ENCODE assay signal across 33 cellular contexts in the genomic region with DNA sequence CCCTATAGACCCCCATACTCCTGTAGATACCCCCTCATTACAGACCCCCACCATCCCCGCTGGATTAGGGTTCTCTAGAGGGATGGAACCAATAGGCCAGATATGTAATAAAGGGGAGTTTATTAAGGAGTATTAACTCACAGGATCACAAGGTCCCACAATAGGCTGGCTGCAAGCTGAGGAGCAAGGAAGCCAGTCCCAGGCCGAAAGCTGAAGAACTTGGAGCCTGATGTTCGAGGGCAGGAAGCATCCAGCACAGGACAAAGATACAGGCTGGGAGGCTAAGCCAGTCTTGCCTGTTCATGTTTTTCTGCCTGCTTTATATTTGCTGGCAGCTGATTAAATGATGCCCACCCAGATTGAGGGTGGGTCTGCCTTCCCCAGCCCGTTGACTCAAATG.
"Had no signal": no experiment of that assay in that cellular context is flagged by ENCODE, and none has a peak within 500 bp of the region (broad histone marks: within the 10 kb centered on the region; RNA-seq: fewer than 3 reads in every experiment).

No MANE protein-coding gene starts in this region.

- H3K36me3 Mint-ChIP-seq: activated naive CD8-positive, alpha-beta T cell treated with anti-CD3 and anti-CD28 coated beads, Interleukin-2, amount 10 ng/mL, durations not matched to agents 7 days and 5 days had no signal

- H3K4me1 Mint-ChIP-seq: activated CD4-positive, alpha-beta memory T cell treated with anti-CD3 and anti-CD28 coated beads, Interleukin-2, amount 10 ng/mL, durations not matched to agents 7 days and 5 days; activated naive CD8-positive, alpha-beta T cell treated with anti-CD3 and anti-CD28 coated beads, Interleukin-2, amount 10 ng/mL, durations not matched to agents 7 days and 5 days; activated T-helper 17 cell treated with anti-CD3 and anti-CD28 coated beads, Interleukin-2, amount 50 U/mL, for 72 hours had no signal

- ATAC-seq: activated T-cell treated with anti-CD3 and anti-CD28 coated beads, Interleukin-2, amount 50 U/mL, for 72 hours; activated T-helper 17 cell treated with anti-CD3 and anti-CD28 coated beads, Interleukin-2, amount 50 U/mL, for 72 hours; body of pancreas; Right ventricle myocardium inferior had no signal

- H3K27me3 Mint-ChIP-seq: activated CD4-positive, alpha-beta memory T cell treated with anti-CD3 and anti-CD28 coated beads, Interleukin-2, amount 10 ng/mL, durations not matched to agents 7 days and 5 days; activated naive CD8-positive, alpha-beta T cell treated with anti-CD3 and anti-CD28 coated beads, Interleukin-2, amount 10 ng/mL, durations not matched to agents 7 days and 5 days had no signal

- H3K27ac Mint-ChIP-seq: activated CD4-positive, alpha-beta memory T cell treated with anti-CD3 and anti-CD28 coated beads, Interleukin-2, amount 10 ng/mL, durations not matched to agents 7 days and 5 days; activated naive CD8-positive, alpha-beta T cell treated with anti-CD3 and anti-CD28 coated beads, Interleukin-2, amount 10 ng/mL, durations not matched to agents 7 days and 5 days; activated T-cell treated with anti-CD3 and anti-CD28 coated beads, Interleukin-2, amount 50 U/mL, for 72 hours; activated T-helper 17 cell treated with anti-CD3 and anti-CD28 coated beads, Interleukin-2, amount 50 U/mL, for 72 hours had no signal

- H3K9me3 Mint-ChIP-seq: activated T-helper 17 cell treated with anti-CD3 and anti-CD28 coated beads, Interleukin-2, amount 50 U/mL, for 72 hours had no signal

- H3K4me3 Mint-ChIP-seq: activated CD4-positive, alpha-beta memory T cell treated with anti-CD3 and anti-CD28 coated beads, Interleukin-2, amount 10 ng/mL, durations not matched to agents 7 days and 5 days; activated naive CD8-positive, alpha-beta T cell treated with anti-CD3 and anti-CD28 coated beads, Interleukin-2, amount 10 ng/mL, durations not matched to agents 7 days and 5 days; activated T-cell treated with anti-CD3 and anti-CD28 coated beads, Interleukin-2, amount 50 U/mL, for 72 hours; activated T-helper 17 cell treated with anti-CD3 and anti-CD28 coated beads, Interleukin-2, amount 50 U/mL, for 72 hours had no signal

- H3K27ac ChIP-seq: body of pancreas, PC-9, RWPE1, WERI-Rb-1 had no signal

- H3K4me3 ChIP-seq: body of pancreas, PC-9 had no signal

- H3K27me3 ChIP-seq: body of pancreas had no signal

- DNase-seq: activated CD4-positive, alpha-beta memory T cell treated with anti-CD3 and anti-CD28 coated beads, Interleukin-2, amount 10 ng/mL, durations not matched to agents 7 days and 5 days; activated CD4-positive, alpha-beta T cell treated with anti-CD3 and anti-CD28 coated beads for 1 hour; activated CD4-positive, alpha-beta T cell treated with anti-CD3 and anti-CD28 coated beads for 48 hours; activated CD4-positive, CD25-positive, alpha-beta regulatory T cell; activated CD8-positive, alpha-beta memory T cell treated with anti-CD3 and anti-CD28 coated beads for 24 hours; activated effector memory CD4-positive, alpha-beta T cell treated with anti-CD3 and anti-CD28 coated beads, Interleukin-2, amount 50 U/mL, for 16 hours; activated naive CD4-positive, alpha-beta T cell; activated naive CD4-positive, alpha-beta T cell treated with anti-CD3 and anti-CD28 coated beads, Interleukin-2, amount 50 U/mL, for 16 hours; activated naive CD8-positive, alpha-beta T cell treated with anti-CD3 and anti-CD28 coated beads, Interleukin-2, amount 10 ng/mL, durations not matched to agents 7 days and 5 days; activated T-cell treated with anti-CD3 and anti-CD28 coated beads, Interleukin-2, amount 50 U/mL, for 1 hour; activated T-cell treated with anti-CD3 and anti-CD28 coated beads, Interleukin-2, amount 50 U/mL, for 72 hours; amygdala; body of pancreas; caudate nucleus; cerebellar nuclear complex; NCI-H1048; NCI-H1436 treated with DMSO at 0.1 percent for 48 hours; NCI-H1694 treated with DMSO at 0.1 percent for 48 hours; NCI-H2029; NCI-H2171; NCI-H510A; NCI-H526; NCI-H774; PC-9; SIG-M5; SW 1271; T-helper 1 cell; T-helper 2 cell; T-helper 9 cell; WERI-Rb-1 had no signal
